20 cellular contexts compared by ENCODE assay signal in the genomic region with DNA sequence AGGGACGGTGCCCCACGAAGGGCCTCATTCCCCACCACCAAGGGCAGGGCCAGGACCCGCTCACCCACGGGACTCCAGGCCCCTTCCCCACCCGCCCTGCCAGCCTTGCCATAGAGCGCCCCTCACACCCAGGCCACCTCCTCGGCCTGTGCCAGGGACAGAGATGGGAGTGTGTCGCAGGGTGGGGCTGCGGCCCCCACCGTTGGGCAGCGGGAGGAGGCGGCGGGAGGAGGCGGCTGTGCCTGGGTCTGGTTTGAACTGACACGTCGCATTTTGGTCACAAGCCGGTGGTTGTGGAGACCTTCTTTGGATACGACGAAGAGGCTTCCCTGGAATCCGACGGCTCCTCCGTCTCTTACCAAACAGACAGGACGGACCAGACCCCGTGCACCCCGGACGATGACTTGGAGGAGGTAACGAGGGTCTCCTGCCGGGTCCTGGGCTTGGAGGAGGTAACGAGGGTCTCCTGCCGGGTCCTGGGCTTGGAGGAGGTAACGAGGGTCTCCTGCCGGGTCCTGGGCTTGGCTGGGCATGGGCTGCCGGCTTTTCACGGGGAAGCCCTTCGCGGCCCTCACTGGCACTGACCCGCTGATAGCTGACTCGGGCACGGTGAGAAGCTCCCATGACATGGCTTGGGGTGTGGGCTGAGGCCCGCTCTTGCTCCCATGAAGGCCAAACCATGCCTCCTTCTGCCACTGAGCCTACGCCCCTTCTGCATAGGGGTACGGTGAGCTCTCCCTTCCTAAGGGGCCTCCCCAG. TPM values are rescaled to one million over a fixed set of nuclear protein-coding genes. Genes with fewer than 3 reads are reported as not detected.
A peak's percentile ranks its signal among the peaks of the same experiment; 100 is the strongest.
DNase-seq lines count a peak whose midpoint lies in the region; ATAC-seq and TF ChIP-seq lines count a peak whose summit lies in the region.
"Had no signal": no experiment of that assay in that cellular context is flagged by ENCODE, and none has a peak within 500 bp of the region (broad histone marks: within the 10 kb centered on the region; RNA-seq: fewer than 3 reads in every experiment).

No MANE protein-coding gene starts in this region.

- H3K9me3 ChIP-seq in CD8-positive, alpha-beta T cell (ENCODE audit: low read length): no peaks in the 10 kb centered on the region
- H3K9me3 ChIP-seq: HAP-1 had no signal

- TF ChIP-seq CTCF in CD8-positive, alpha-beta T cell (IDR thresholded peaks at IDR 0.05): no peak

- H3K36me3 Mint-ChIP-seq in CD8-positive, alpha-beta T cell: no peaks in the 10 kb centered on the region
- H3K36me3 Mint-ChIP-seq: CD8-positive, alpha-beta memory T cell; IgD-negative memory B cell had no signal

- POLR2A ChIA-PET in CD8-positive, alpha-beta T cell (lab: Charles Lee): no interaction called here

- no peak overlapping the region for H3K4me3 Mint-ChIP-seq in stimulated activated naive CD8-positive, alpha-beta T cell treated with anti-CD3 and anti-CD28 coated beads, Interleukin-15, amount 100 ng/mL, for 72 hours
- H3K4me3 Mint-ChIP-seq in CD8-positive, alpha-beta T cell: no peak overlapping the region
- H3K4me3 Mint-ChIP-seq: CD8-positive, alpha-beta memory T cell; IgD-negative memory B cell had no signal

- no peaks in the 10 kb centered on the region for H3K9me3 Mint-ChIP-seq in stimulated activated naive CD8-positive, alpha-beta T cell treated with anti-CD3 and anti-CD28 coated beads, Interleukin-15, amount 100 ng/mL, for 72 hours
- H3K9me3 Mint-ChIP-seq in CD8-positive, alpha-beta T cell: no peaks in the 10 kb centered on the region
- H3K9me3 Mint-ChIP-seq: CD8-positive, alpha-beta memory T cell had no signal

- no peaks in the 10 kb centered on the region for H3K4me1 Mint-ChIP-seq in stimulated activated naive CD8-positive, alpha-beta T cell treated with anti-CD3 and anti-CD28 coated beads, Interleukin-15, amount 100 ng/mL, for 72 hours
- no peaks in the 10 kb centered on the region for H3K4me1 Mint-ChIP-seq in CD8-positive, alpha-beta T cell (ENCODE audit: low read depth)
- H3K4me1 Mint-ChIP-seq: IgD-negative memory B cell had no signal

- no peak overlapping the region for H3K4me3 ChIP-seq in CD8-positive, alpha-beta T cell (ENCODE audit: low read depth, low read length)
- H3K4me3 ChIP-seq: HAP-1 had no signal

- intact Hi-C loops in CD8-positive, alpha-beta T cell (cut with DNase I, micrococcal nuclease): no loop called here

- peak; percentile 24 for DNase-seq in activated CD4-positive, CD25-positive, alpha-beta regulatory T cell treated with anti-CD3 and anti-CD28 coated beads, Interleukin-2, amount 50 U/mL, for 72 hours
- DNase-seq in activated CD4-positive, CD25-positive, alpha-beta regulatory T cell (lab: John Stamatoyannopoulos, UW): no peak
- no peak for DNase-seq in stimulated activated naive CD8-positive, alpha-beta T cell treated with anti-CD3 and anti-CD28 coated beads, Interleukin-15, amount 100 ng/mL, for 72 hours
- no peak for DNase-seq in stimulated activated naive CD8-positive, alpha-beta T cell treated with anti-CD3 and anti-CD28 coated beads, Interleukin-15, Interleukin-2, amounts not matched to agents 100 U/mL and 50 U/mL, for 24 hours
- DNase-seq in mesenteric fat pad (ENCODE audit: low spot score) (peak; percentile 85), 8988T (no peak)
- DNase-seq in CD8-positive, alpha-beta T cell: no peak
- DNase-seq: DMS79, Kasumi-1, MM.1S, NCI-H1092 treated with DMSO at 0.1 percent for 48 hours, NCI-H2081 treated with DMSO at 0.1 percent for 48 hours, NCI-H510A treated with DMSO at 0.1 percent for 48 hours, NCI-H82 had no signal

- H3K27me3 ChIP-seq in CD8-positive, alpha-beta T cell (ENCODE audit: insufficient read depth, low read length): peaks cover 3% of the 10 kb centered on the region

- H3K27ac ChIP-seq in CD8-positive, alpha-beta T cell (ENCODE audit: low read depth, low read length): no peak overlapping the region
- H3K27ac ChIP-seq: 22Rv1 had no signal

- H3K4me1 ChIP-seq in CD8-positive, alpha-beta T cell (ENCODE audit: insufficient read depth, low read length): peaks cover 3% of the 10 kb centered on the region
- H3K4me1 ChIP-seq: HAP-1 had no signal

- no peaks in the 10 kb centered on the region for H3K36me3 ChIP-seq in CD8-positive, alpha-beta T cell (ENCODE audit: insufficient read depth, low read length)
- H3K36me3 ChIP-seq: HAP-1 had no signal

- peaks cover 19% of the 10 kb centered on the region for H3K27me3 Mint-ChIP-seq in stimulated activated naive CD8-positive, alpha-beta T cell treated with anti-CD3 and anti-CD28 coated beads, Interleukin-15, amount 100 ng/mL, for 72 hours
- H3K27me3 Mint-ChIP-seq in CD8-positive, alpha-beta T cell (ENCODE audit: low read depth): peaks cover 5% of the 10 kb centered on the region

- CTCF ChIA-PET in CD8-positive, alpha-beta T cell (lab: Charles Lee): no interaction called here

- H3K27ac Mint-ChIP-seq in stimulated activated naive CD8-positive, alpha-beta T cell treated with anti-CD3 and anti-CD28 coated beads, Interleukin-15, amount 100 ng/mL, for 72 hours: no peak overlapping the region
- H3K27ac Mint-ChIP-seq in CD8-positive, alpha-beta T cell: no peak overlapping the region
- H3K27ac Mint-ChIP-seq: CD8-positive, alpha-beta memory T cell; IgD-negative memory B cell had no signal

- ATAC-seq in stimulated activated naive CD8-positive, alpha-beta T cell treated with anti-CD3 and anti-CD28 coated beads, Interleukin-15, amount 100 ng/mL, for 72 hours: peak; percentile 21
- no peak for ATAC-seq in stimulated activated naive CD8-positive, alpha-beta T cell treated with anti-CD3 and anti-CD28 coated beads, Interleukin-15, Interleukin-2, amounts not matched to agents 100 U/mL and 50 U/mL, for 24 hours
- no peak for ATAC-seq in GM18867 (IDR thresholded peaks at IDR 0.05; ENCODE audit: unreplicated experiment)
- no peak for ATAC-seq in CD8-positive, alpha-beta T cell

RNA-seq across cellular contexts. Expression of gene DPYSL4, which starts 46.4 kb away (rescaled TPM):
- total RNA-seq in mesenteric fat pad: 1.8 TPM
- total RNA-seq in CD8-positive, alpha-beta T cell: 1 to 10 TPM; 1.0 to 1.8 TPM
- total RNA-seq: HT-29 had no signal

Comparison
In these comparisons a context has a peak if more than half of its experiments do, and no peak if none do; other contexts are left out.
1. DNase-seq: peak in activated CD4-positive, CD25-positive, alpha-beta regulatory T cell treated with anti-CD3 and anti-CD28 coated beads, Interleukin-2, amount 50 U/mL, for 72 hours (single experiment) and mesenteric fat pad (single experiment); none in activated CD4-positive, CD25-positive, alpha-beta regulatory T cell (0 of 4), stimulated activated naive CD8-positive, alpha-beta T cell treated with anti-CD3 and anti-CD28 coated beads, Interleukin-15, amount 100 ng/mL, for 72 hours (0 of 2), stimulated activated naive CD8-positive, alpha-beta T cell treated with anti-CD3 and anti-CD28 coated beads, Interleukin-15, Interleukin-2, amounts not matched to agents 100 U/mL and 50 U/mL, for 24 hours (single experiment), CD8-positive, alpha-beta T cell (0 of 7) and 8988T (single experiment).